In genomic region chr17:78715876-78716275, GRCh38 we compare ENCODE assay signal across 1 cellular context.
TF ChIP-seq lines count a peak whose summit lies in the region.

No MANE protein-coding gene starts in this region.

TF ChIP-seq in K562, 482 proteins besides CTCF, POLR2A, EP300 and RAD21 (continued from another document):
- TF ChIP-seq PBX2 (CRISPR knock-in tag; IDR thresholded peaks at IDR 0.05; ENCODE audit: low read depth) (no peak), PBX2 (tag; conservative IDR thresholded peaks at IDR 0.05; ENCODE audit: low read depth) (peak; percentile 73)
